8 cellular contexts compared by ENCODE assay signal in genomic region chr4:175891863-175892262, GRCh38.
A peak's percentile ranks its signal among the peaks of the same experiment; 100 is the strongest.
DNase-seq lines count a peak whose midpoint lies in the region; ATAC-seq and TF ChIP-seq lines count a peak whose summit lies in the region.

No MANE protein-coding gene starts in this region.

- H2BK20ac ChIP-seq in IMR-90 (ENCODE audit: low read depth, low read length): no peak overlapping the region

- dilution Hi-C loops in IMR-90 (cut with HindIII; ENCODE audit: low sequenced_read_pairs, unreplicated experiment): no loop called here

- POLR2A ChIA-PET in IMR-90 (lab: Charles Lee; ENCODE audit: unreplicated experiment): no interaction called here

- no peaks in the 10 kb centered on the region for H3K79me1 ChIP-seq in IMR-90 (ENCODE audit: low read depth in 1 of 2, low read length in 2 of 2)
- no peaks in the 10 kb centered on the region for H3K79me1 ChIP-seq in mesenchymal stem cell (replicated peaks; ENCODE audit: low read length, poor library complexity, severe bottlenecking)

- H3K18ac ChIP-seq in IMR-90 (ENCODE audit: low read depth, low read length) (no peak overlapping the region), mesenchymal stem cell (ENCODE audit: low read depth in 1 of 2, low read length in 2 of 2) (no peak overlapping the region)

- no peak overlapping the region for H2BK12ac ChIP-seq in mesenchymal stem cell (ENCODE audit: low read length in 2 of 2)

- H3K9me1 ChIP-seq in IMR-90 (ENCODE audit: insufficient read depth, low read length): no peaks in the 10 kb centered on the region

- H3K23ac ChIP-seq in IMR-90 (ENCODE audit: low read depth, low read length) (no peak overlapping the region), mesenchymal stem cell (ENCODE audit: low read length in 2 of 2) (no peak overlapping the region)

- peak; percentile 27; the same call in 1 of the 2 replicates for ATAC-seq in IMR-90 (ENCODE audit: low read depth)
- ATAC-seq in GM19035 (IDR thresholded peaks at IDR 0.05; ENCODE audit: unreplicated experiment): no peak

- H3K4me3 ChIP-seq in IMR-90 (ENCODE audit: insufficient read depth, low read depth, low read length): no peak overlapping the region
- H3K4me3 ChIP-seq in adipocyte (ENCODE audit: low read length): no peak overlapping the region
- H3K4me3 ChIP-seq in mesenchymal stem cell (ENCODE audit: insufficient read depth in 1 of 2, low read depth in 1 of 2, low read length in 2 of 2): no peak overlapping the region
- H3K4me3 ChIP-seq in sigmoid colon: no peak overlapping the region

- H3K9me3 ChIP-seq in IMR-90 (ENCODE audit: control insufficient read depth, insufficient read depth, low read length) (no peaks in the 10 kb centered on the region), adipocyte (ENCODE audit: control insufficient read depth, low read length) (no peaks in the 10 kb centered on the region), mesenchymal stem cell (ENCODE audit: control insufficient read depth, low read length) (peaks cover 2% of the 10 kb centered on the region), sigmoid colon (no peaks in the 10 kb centered on the region)

- no peak overlapping the region for H2AFZ ChIP-seq in IMR-90 (replicated peaks; ENCODE audit: low read length, poor library complexity)
- H2AFZ ChIP-seq in mesenchymal stem cell (ENCODE audit: low read depth, low read length): no peak overlapping the region

- H2BK120ac ChIP-seq in IMR-90 (ENCODE audit: low read depth, low read length): no peak overlapping the region
- no peak overlapping the region for H2BK120ac ChIP-seq in mesenchymal stem cell (ENCODE audit: low read depth, low read length)

- H4K91ac ChIP-seq in IMR-90 (ENCODE audit: insufficient read depth, low read depth, low read length): no peak overlapping the region
- H4K91ac ChIP-seq in mesenchymal stem cell (ENCODE audit: low read length): no peak overlapping the region

- no peak overlapping the region for H2BK5ac ChIP-seq in IMR-90 (ENCODE audit: low read depth, low read length, poor library complexity, severe bottlenecking)
- no peak overlapping the region for H2BK5ac ChIP-seq in mesenchymal stem cell (ENCODE audit: low read depth, low read length, poor library complexity, severe bottlenecking)

- H3K14ac ChIP-seq in IMR-90 (replicated peaks; ENCODE audit: low read depth, low read length): no peak overlapping the region
- no peak overlapping the region for H3K14ac ChIP-seq in mesenchymal stem cell (ENCODE audit: low read length in 2 of 2)

- H3K27ac ChIP-seq in IMR-90 (ENCODE audit: insufficient read depth, low read length) (no peak overlapping the region), mesenchymal stem cell (ENCODE audit: low read length, poor library complexity, severe bottlenecking) (no peak overlapping the region), sigmoid colon (peak overlapping the region in 1 of 4 donors; percentile 4)

- no peak overlapping the region for H4K8ac ChIP-seq in IMR-90 (ENCODE audit: low read depth in 2 of 2, low read length in 2 of 2)
- no peak overlapping the region for H4K8ac ChIP-seq in mesenchymal stem cell (ENCODE audit: low read length)

- in situ Hi-C loops in IMR-90 (cut with MboI; ENCODE audit: low sequenced_read_pairs): no loop called here

- H2BK15ac ChIP-seq in IMR-90 (ENCODE audit: low read depth, low read length): no peak overlapping the region
- H2BK15ac ChIP-seq in mesenchymal stem cell (ENCODE audit: low read depth, poor library complexity, severe bottlenecking): no peak overlapping the region

- H3K4ac ChIP-seq in IMR-90 (ENCODE audit: low read depth, low read length) (no peak overlapping the region), mesenchymal stem cell (ENCODE audit: low read depth in 1 of 2, low read length in 2 of 2) (no peak overlapping the region)

- no TSS peak for BruUV-seq in IMR-90 (replicated peaks; lab: Mats Ljungman, UMichigan)

- no peak overlapping the region for H3K9ac ChIP-seq in IMR-90 (ENCODE audit: low read depth, low read length)
- no peak overlapping the region for H3K9ac ChIP-seq in adipocyte (ENCODE audit: low read length)
- no peak overlapping the region for H3K9ac ChIP-seq in mesenchymal stem cell (ENCODE audit: low read length)

- no peaks in the 10 kb centered on the region for H3K27me3 ChIP-seq in IMR-90 (ENCODE audit: control insufficient read depth, insufficient read depth, low read length)
- no peaks in the 10 kb centered on the region for H3K27me3 ChIP-seq in adipocyte (replicated peaks; ENCODE audit: control insufficient read depth, insufficient read depth, low read length)
- H3K27me3 ChIP-seq in mesenchymal stem cell (ENCODE audit: control insufficient read depth in 1 of 2, insufficient read depth in 1 of 2, low read length in 2 of 2): no peaks in the 10 kb centered on the region
- no peaks in the 10 kb centered on the region for H3K27me3 ChIP-seq in sigmoid colon

- H2AK5ac ChIP-seq in IMR-90 (ENCODE audit: low read depth, low read length) (no peak overlapping the region), mesenchymal stem cell (ENCODE audit: low read length, severe bottlenecking) (no peak overlapping the region)

- H3K56ac ChIP-seq in IMR-90 (ENCODE audit: extremely low read depth, insufficient read depth, low read length): no peak overlapping the region

- TF ChIP-seq RAD21 in IMR-90 (IDR thresholded peaks at IDR 0.05; ENCODE audit: low read length): no peak

- H3K36me3 ChIP-seq in IMR-90 (ENCODE audit: control insufficient read depth, insufficient read depth, low read length): no peaks in the 10 kb centered on the region
- H3K36me3 ChIP-seq in adipocyte (ENCODE audit: control insufficient read depth, insufficient read depth, low read length, severe bottlenecking): no peaks in the 10 kb centered on the region
- no peaks in the 10 kb centered on the region for H3K36me3 ChIP-seq in mesenchymal stem cell (ENCODE audit: control insufficient read depth in 1 of 2, insufficient read depth in 2 of 2, low read depth in 1 of 2, low read length in 2 of 2)
- H3K36me3 ChIP-seq in sigmoid colon: no peaks in the 10 kb centered on the region

- TF ChIP-seq POLR2A in IMR-90 (IDR thresholded peaks at IDR 0.05; ENCODE audit: low read depth, low read length) (no peak), sigmoid colon (IDR thresholded peaks at IDR 0.05) (no peak)

- TF ChIP-seq CTCF in GM12872 (IDR thresholded peaks at IDR 0.05; ENCODE audit: insufficient read depth, low read depth, low read length): peak; percentile 28; the same call in 2 of the 3 replicates
- peak; percentile 26; the same call in 1 of the 2 replicates for TF ChIP-seq CTCF in IMR-90 (conservative IDR thresholded peaks at IDR 0.05; ENCODE audit: low read depth, low read length)
- no peak for TF ChIP-seq CTCF in sigmoid colon (IDR thresholded peaks at IDR 0.05)

- CTCF ChIA-PET in IMR-90 (lab: Yijun Ruan, JAX): interaction anchor here (0.6 kb wide), 1 partner anchor 1657 kb away, joined by 3 read pairs; no protein-coding TSS in a partner anchor

- WGBS in IMR-90 (ENCODE audit: extremely low coverage in 2 of 2, insufficient read length in 1 of 2), 2 experiments: no CpG with 5 or more reads among the region's 2 CpGs
- 25% methylated on average over 1 of the region's 2 CpGs for WGBS in mesenchymal stem cell
- 5 to 19% methylated on average over 2 of the region's 2 CpGs for WGBS in sigmoid colon, 2 donors

- H2AK9ac ChIP-seq in IMR-90 (replicated peaks; ENCODE audit: low read depth, low read length, poor library complexity): no peak overlapping the region

- H3K4me1 ChIP-seq in IMR-90 (ENCODE audit: control insufficient read depth, insufficient read depth, low read length) (no peaks in the 10 kb centered on the region), adipocyte (ENCODE audit: control insufficient read depth, insufficient read depth, low read length) (no peaks in the 10 kb centered on the region), mesenchymal stem cell (ENCODE audit: control insufficient read depth, insufficient read depth, low read depth, low read length) (no peaks in the 10 kb centered on the region), sigmoid colon (peaks cover 0 to 8% (median 2%) of the 10 kb centered on the region in 4 donors)

- DNase-seq in IMR-90: peak; percentile 4
- peak; percentile 63 for DNase-seq in adipocyte (ENCODE audit: low read depth)
- DNase-seq in mesenchymal stem cell: peak; percentile 14
- no peak for DNase-seq in NCI-H128 (lab: John Stamatoyannopoulos, UW; ENCODE audit: unreplicated experiment)
- DNase-seq in activated CD4-positive, alpha-beta T cell treated with anti-CD3 and anti-CD28 coated beads, Interleukin-2, amount 50 U/mL, for 1 hour: no peak
- no peak for DNase-seq in sigmoid colon

- intact Hi-C loops in IMR-90 (cut with micrococcal nuclease) (loop anchor here (2.0 kb wide), 1 partner anchor 1527 kb away; no protein-coding TSS in a partner anchor), sigmoid colon (cut with DNase I) (no loop called here)

- no peak for TF ChIP-seq EP300 in sigmoid colon (IDR thresholded peaks at IDR 0.05)

- no peak overlapping the region for H3K4me2 ChIP-seq in IMR-90 (ENCODE audit: low read depth, low read length)
- no peak overlapping the region for H3K4me2 ChIP-seq in mesenchymal stem cell (ENCODE audit: low read length, poor library complexity, severe bottlenecking)

- no peak overlapping the region for H4K5ac ChIP-seq in IMR-90 (ENCODE audit: low read depth, low read length)

- no peaks in the 10 kb centered on the region for H4K20me1 ChIP-seq in IMR-90 (ENCODE audit: insufficient read depth, low read length)

TF ChIP-seq in IMR-90, 13 proteins besides CTCF, POLR2A, EP300 and RAD21:
- no peak for TF ChIP-seq CEBPB (IDR thresholded peaks at IDR 0.05; ENCODE audit: low read depth, low read length)
- TF ChIP-seq SMC3 (IDR thresholded peaks at IDR 0.05; ENCODE audit: low read depth, low read length): peak; percentile 16; the same call in 1 of the 2 replicates

Comparison
In these comparisons a context has a peak if more than half of its experiments do, and no peak if none do; other contexts are left out.
1. CTCF ChIP-seq: peak in GM12872 (single experiment) and IMR-90 (single experiment); none in sigmoid colon (0 of 4).
2. DNase-seq: peak in IMR-90 (single experiment), adipocyte (single experiment) and mesenchymal stem cell (single experiment); none in NCI-H128 (single experiment), activated CD4-positive, alpha-beta T cell treated with anti-CD3 and anti-CD28 coated beads, Interleukin-2, amount 50 U/mL, for 1 hour (single experiment) and sigmoid colon (single experiment).